In genomic region chr10:112907893-112908292, GRCh38 we compare ENCODE assay signal across 33 cellular contexts. TPM values are rescaled to one million over a fixed set of nuclear protein-coding genes. Genes with fewer than 3 reads are reported as not detected.
DNase-seq lines count a peak whose midpoint lies in the region; ATAC-seq, FAIRE-seq and TF ChIP-seq lines count a peak whose summit lies in the region.
"Had no signal": no experiment of that assay in that cellular context is flagged by ENCODE, and none has a peak within 500 bp of the region (broad histone marks: within the 10 kb centered on the region; RNA-seq: fewer than 3 reads in every experiment).

No MANE protein-coding gene starts in this region.

- peak; percentile 13 for DNase-seq in AG10803 (ENCODE audit: low read depth)
- peak; percentile 39 for DNase-seq in HCT116 (ENCODE audit: low read depth, low spot score)
- DNase-seq in K562 (ENCODE audit: extremely low read depth in 1 of 4, low spot score in 3 of 4): peak in 1 of 4 experiments; percentile 16
- DNase-seq in kidney tubule cell (ENCODE audit: low spot score): peak; percentile 77
- DNase-seq in heart left ventricle: no peak
- DNase-seq in NCI-H1092 (lab: John Stamatoyannopoulos, UW): no peak
- no peak for DNase-seq in activated T-cell treated with anti-CD3 and anti-CD28 coated beads, Interleukin-2, amount 50 U/mL, for 24 hours
- DNase-seq: activated CD4-positive, CD25-positive, alpha-beta regulatory T cell treated with anti-CD3 and anti-CD28 coated beads, Interleukin-2, amount 50 U/mL, for 72 hours; activated CD8-positive, alpha-beta T cell treated with anti-CD3 and anti-CD28 coated beads for 36 hours; anterior cingulate cortex; C1 segment of cervical spinal cord; Caco-2; DMS79 treated with DMSO at 0.1 percent for 48 hours; effector memory CD4-positive, alpha-beta T cell; hippocampal formation; NCI-H1417; NCI-H2029 treated with DMSO at 0.1 percent for 48 hours; NCI-H2227 treated with DMSO at 0.1 percent for 48 hours; NCI-H526 treated with DMSO at 0.1 percent for 48 hours; pancreas; retina; SJCRH30; stimulated activated CD4-positive, alpha-beta T cell treated with anti-CD3 and anti-CD28 coated beads, Interleukin-1b, Interleukin-23, amount 100 ng/mL, for 48 hours; stimulated activated CD8-positive, alpha-beta memory T cell treated with anti-CD3 and anti-CD28 coated beads, Interleukin-4, amount 100 ng/mL, for 48 hours; T-helper 1 cell had no signal

- no peak overlapping the region for H3K4me2 ChIP-seq in HCT116 (ENCODE audit: low read length)
- no peak overlapping the region for H3K4me2 ChIP-seq in K562 (ENCODE audit: insufficient read depth, low read length)
- H3K4me2 ChIP-seq: smooth muscle cell had no signal

- no peak overlapping the region for H3K27ac ChIP-seq in HCT116 (ENCODE audit: low read depth, low read length)
- no peak overlapping the region for H3K27ac ChIP-seq in K562 (ENCODE audit: extremely low read depth, low read depth, low read length)
- no peak overlapping the region for H3K27ac ChIP-seq in heart left ventricle
- H3K27ac ChIP-seq: cardiac muscle cell, coronary artery, pancreas, SJCRH30, tibial nerve had no signal

- no peak overlapping the region for H3K9ac ChIP-seq in HCT116 (ENCODE audit: low read length)
- H3K9ac ChIP-seq in K562 (ENCODE audit: insufficient read depth in 1 of 2, low read depth in 2 of 2, low read length in 2 of 2): no peak overlapping the region

- H3K27ac Mint-ChIP-seq in activated T-cell treated with anti-CD3 and anti-CD28 coated beads, Interleukin-2, amount 50 U/mL, for 24 hours: no peak overlapping the region
- H3K27ac Mint-ChIP-seq: activated CD8-positive, alpha-beta T cell treated with anti-CD3 and anti-CD28 coated beads for 36 hours; activated naive CD4-positive, alpha-beta T cell treated with anti-CD3 and anti-CD28 coated beads, Interleukin-2, amount 50 U/mL, for 72 hours had no signal

- ATAC-seq in HCT116 (peak; percentile 41), K562 (peak; percentile 26), heart left ventricle (no peak)
- ATAC-seq: activated CD8-positive, alpha-beta T cell treated with anti-CD3 and anti-CD28 coated beads for 36 hours; activated naive CD4-positive, alpha-beta T cell treated with anti-CD3 and anti-CD28 coated beads, Interleukin-2, amount 50 U/mL, for 72 hours; GM12878; mucosa of descending colon; pancreas had no signal

- no peaks in the 10 kb centered on the region for H3K27me3 Mint-ChIP-seq in activated T-cell treated with anti-CD3 and anti-CD28 coated beads, Interleukin-2, amount 50 U/mL, for 24 hours
- H3K27me3 Mint-ChIP-seq: activated CD8-positive, alpha-beta T cell treated with anti-CD3 and anti-CD28 coated beads for 36 hours had no signal

- peaks cover 2% of the 10 kb centered on the region for H3K4me1 Mint-ChIP-seq in activated T-cell treated with anti-CD3 and anti-CD28 coated beads, Interleukin-2, amount 50 U/mL, for 24 hours (ENCODE audit: low read depth)

- 10% methylated on average over 6 of the region's 6 CpGs for WGBS in K562 (ENCODE audit: insufficient coverage, low coverage, missing lambda C conversion rate)
- WGBS in heart left ventricle, 4 donors: 73 to 84% (median 76%) methylated on average over 6 of the region's 6 CpGs

- no peak for FAIRE-seq in K562 (lab: Jason Lieb, UNC)
- FAIRE-seq: frontal cortex, GM12878, pancreas had no signal

- H3K9me3 Mint-ChIP-seq in activated T-cell treated with anti-CD3 and anti-CD28 coated beads, Interleukin-2, amount 50 U/mL, for 24 hours: peaks cover 2% of the 10 kb centered on the region

- H3K9me1 ChIP-seq in K562 (ENCODE audit: control insufficient read depth, insufficient read depth, low read length): no peaks in the 10 kb centered on the region

- no peaks in the 10 kb centered on the region for H3K36me3 Mint-ChIP-seq in activated T-cell treated with anti-CD3 and anti-CD28 coated beads, Interleukin-2, amount 50 U/mL, for 24 hours (ENCODE audit: low read depth)
- H3K36me3 Mint-ChIP-seq: activated naive CD4-positive, alpha-beta T cell treated with anti-CD3 and anti-CD28 coated beads, Interleukin-2, amount 50 U/mL, for 72 hours had no signal

- in situ Hi-C loops in K562 (cut with MboI): no loop called here

- CTCF ChIA-PET in HCT116 (lab: Charles Lee) (no interaction called here), K562 (lab: Yijun Ruan, JAX; ENCODE audit: low intra/inter-chr PET ratio) (no interaction called here)

- H3K79me2 ChIP-seq in HCT116 (ENCODE audit: insufficient read depth, low read length): no peaks in the 10 kb centered on the region
- no peaks in the 10 kb centered on the region for H3K79me2 ChIP-seq in K562 (ENCODE audit: control insufficient read depth, insufficient read depth, low read length)

- no peak overlapping the region for H3K4me3 ChIP-seq in AG10803 (ENCODE audit: low read length)
- no peak overlapping the region for H3K4me3 ChIP-seq in HCT116 (replicated peaks in 1 of 2; ENCODE audit: low read depth in 1 of 2, low read length in 2 of 2)
- no peak overlapping the region for H3K4me3 ChIP-seq in K562
- H3K4me3 ChIP-seq in heart left ventricle: no peak overlapping the region
- H3K4me3 ChIP-seq: cardiac muscle cell, coronary artery, GM12878, mucosa of descending colon, pancreas, SJCRH30, smooth muscle cell, tibial nerve had no signal

- intact Hi-C loops in HCT116 (cut with micrococcal nuclease) (no loop called here), K562 (cut with micrococcal nuclease) (no loop called here), heart left ventricle (cut with DNase I) (no loop called here)

- RAD21 ChIA-PET in HCT116 (lab: Charles Lee; ENCODE audit: low non-redundant PET in 1 of 2, low total read pairs in 2 of 2, uncharacterized antibody in 2 of 2, unreplicated experiment in 2 of 2): no interaction called here

- POLR2A ChIA-PET in HCT116 (lab: Charles Lee) (interaction anchor here (0.6 to 0.7 kb wide), 2 partner anchors 33 to 74 kb away, joined by 3 read pairs; no protein-coding TSS in a partner anchor), K562 (lab: Yijun Ruan, JAX) (no interaction called here)

- no peaks in the 10 kb centered on the region for H3K36me3 ChIP-seq in HCT116 (ENCODE audit: control insufficient read depth in 1 of 2, insufficient read depth in 2 of 2, low read length in 2 of 2)
- H3K36me3 ChIP-seq in K562 (ENCODE audit: control insufficient read depth, insufficient read depth, low read length): no peaks in the 10 kb centered on the region
- no peaks in the 10 kb centered on the region for H3K36me3 ChIP-seq in heart left ventricle
- H3K36me3 ChIP-seq: cardiac muscle cell, pancreas, SJCRH30, tibial nerve had no signal

- no peaks in the 10 kb centered on the region for H3K9me2 ChIP-seq in HCT116 (ENCODE audit: insufficient read depth)

- TF ChIP-seq RAD21 in HCT116 (IDR thresholded peaks at IDR 0.05; ENCODE audit: low read depth): no peak
- TF ChIP-seq RAD21 in K562 (CRISPR knock-in tag; conservative IDR thresholded peaks at IDR 0.05 in 1 of 2, IDR thresholded peaks at IDR 0.05 in 1 of 2): no peak

- no peak for TF ChIP-seq EP300 in K562 (IDR thresholded peaks at IDR 0.05; ENCODE audit: low read length)

- H4K20me1 ChIP-seq in HCT116 (ENCODE audit: insufficient read depth): no peaks in the 10 kb centered on the region
- no peaks in the 10 kb centered on the region for H4K20me1 ChIP-seq in K562 (replicated peaks; ENCODE audit: control insufficient read depth, insufficient read depth, low read length)

- H3K4me3 Mint-ChIP-seq in activated T-cell treated with anti-CD3 and anti-CD28 coated beads, Interleukin-2, amount 50 U/mL, for 24 hours: no peak overlapping the region
- H3K4me3 Mint-ChIP-seq: activated CD8-positive, alpha-beta T cell treated with anti-CD3 and anti-CD28 coated beads for 36 hours had no signal

- TF ChIP-seq CTCF in AG10803 (conservative IDR thresholded peaks at IDR 0.05; ENCODE audit: low read length): no peak
- no peak for TF ChIP-seq CTCF in HCT116 (IDR thresholded peaks at IDR 0.05 in 2 of 3, conservative IDR thresholded peaks at IDR 0.05 in 1 of 3; ENCODE audit: borderline replicate concordance in 1 of 3, insufficient read depth in 1 of 3, low read depth in 2 of 3, low read length in 2 of 3)
- no peak for TF ChIP-seq CTCF in K562 (IDR thresholded peaks at IDR 0.05 in 2 of 3, conservative IDR thresholded peaks at IDR 0.05 in 1 of 3; ENCODE audit: insufficient read depth in 2 of 3, low read depth in 1 of 3, low read length in 3 of 3)
- TF ChIP-seq CTCF in heart left ventricle (IDR thresholded peaks at IDR 0.05): no peak

- H3K27me3 ChIP-seq in HCT116 (ENCODE audit: insufficient read depth, low read length) (no peaks in the 10 kb centered on the region), K562 (ENCODE audit: control insufficient read depth in 2 of 2, insufficient read depth in 2 of 2, low read length in 2 of 2) (no peaks in the 10 kb centered on the region; a peak in 1 of 5 replicates), heart left ventricle (no peaks in the 10 kb centered on the region)
- H3K27me3 ChIP-seq: cardiac muscle cell, pancreas, SJCRH30, tibial nerve had no signal

- H3K9me3 ChIP-seq in HCT116 (ENCODE audit: control insufficient read depth in 1 of 2, insufficient read depth in 1 of 2, low read depth in 1 of 2, low read length in 2 of 2) (no peaks in the 10 kb centered on the region), K562 (replicated peaks; ENCODE audit: control insufficient read depth, insufficient read depth, low read depth, low read length) (no peaks in the 10 kb centered on the region), heart left ventricle (no peaks in the 10 kb centered on the region)
- H3K9me3 ChIP-seq: Caco-2, mucosa of descending colon, pancreas, SJCRH30, tibial nerve had no signal

- BruUV-seq in HCT116 (replicated peaks; lab: Mats Ljungman, UMichigan) (no TSS peak), K562 (replicated peaks; lab: Mats Ljungman, UMichigan) (no TSS peak)

- no peak overlapping the region for H2AFZ ChIP-seq in HCT116 (ENCODE audit: low read depth, low read length, poor library complexity, severe bottlenecking)
- H2AFZ ChIP-seq in K562 (ENCODE audit: low read depth, low read length): no peak overlapping the region

- TF ChIP-seq POLR2A in HCT116 (IDR thresholded peaks at IDR 0.05; ENCODE audit: borderline replicate concordance, extremely low read depth, insufficient read depth, insufficient read length): no peak
- TF ChIP-seq POLR2A in K562 (conservative IDR thresholded peaks at IDR 0.05): no peak
- no peak for TF ChIP-seq POLR2A in heart left ventricle (IDR thresholded peaks at IDR 0.05)

- H3K4me1 ChIP-seq in HCT116 (ENCODE audit: control insufficient read depth in 1 of 2, insufficient read depth in 2 of 2, low read length in 2 of 2): peaks cover 9 to 49% of the 10 kb centered on the region in 2 experiments
- H3K4me1 ChIP-seq in K562 (replicated peaks in 1 of 2; ENCODE audit: control insufficient read depth in 2 of 2, insufficient read depth in 2 of 2, low read length in 2 of 2): peaks cover 0 to 6% of the 10 kb centered on the region in 2 experiments; a peak in 2 of 5 replicates
- H3K4me1 ChIP-seq in heart left ventricle: no peaks in the 10 kb centered on the region
- H3K4me1 ChIP-seq: pancreas, SJCRH30, tibial nerve had no signal

RNA-seq across cellular contexts. Expression of gene TCF7L2, which starts 42.2 kb away (rescaled TPM):
- total RNA-seq in HCT116 (2021; ENCODE audit: unreplicated experiment): 164 TPM
- 120 and 126 TPM in 2 replicates for polyA plus RNA-seq in HCT116 (2012)
- total RNA-seq in K562 (2011; cell fraction: chromatin; rRNA removed; ENCODE audit: low replicate concordance): 1.9 and 4.4 TPM in 2 replicates
- total RNA-seq in K562 (2011; cell fraction: nucleolus; rRNA removed): 2.4 and 3.0 TPM in 2 replicates
- total RNA-seq in K562 (2011; cell fraction: nucleoplasm; rRNA removed): 1.9 and 2.7 TPM in 2 replicates
- 0.32 and 0.41 TPM in 2 replicates for total RNA-seq in K562 (2014; rRNA removed)
- total RNA-seq in K562 (2014; rRNA removed; fragmentation: Illumina TruSeq; extraction: Trizol): 0.48 and 0.80 TPM in 2 replicates
- total RNA-seq in K562 (2015; rRNA removed; fragmentation: Illumina TruSeq; extraction: Trizol): 0.68 and 1.2 TPM in 2 replicates
- 2.0 and 2.8 TPM in 2 replicates for total RNA-seq in K562 (2021)
- polyA plus RNA-seq in K562 (2011; rRNA removed): 0.42 and 0.53 TPM in 2 replicates
- polyA plus RNA-seq in K562 (2011; cell fraction: cytosol; rRNA removed): 0.15 and 0.35 TPM in 2 replicates
- 1.6 and 2.2 TPM in 2 replicates for polyA plus RNA-seq in K562 (2011; cell fraction: nucleus; rRNA removed)
- 1.4 and 2.2 TPM in 2 replicates for polyA plus RNA-seq in K562 (2012)
- 2.1 and 2.4 TPM in 2 replicates for polyA plus RNA-seq in K562 (2014; fragmentation: Illumina TruSeq; extraction: Trizol)
- polyA plus RNA-seq in K562 (2014; fragmentation: Nextera tagmentation; extraction: Ambion mirVana): under 1 TPM; 0.52 to 0.92 TPM
- polyA plus RNA-seq in K562 (2014; rRNA removed): 0.39 and 1.4 TPM in 2 replicates
- polyA minus RNA-seq in K562 (2011; rRNA and poly(A)+ RNA removed): 0.25 and 0.69 TPM in 2 replicates
- 0.91 and 1.5 TPM in 2 replicates for polyA minus RNA-seq in K562 (2011; cell fraction: cytosol; rRNA and poly(A)+ RNA removed)
- 1.6 and 2.4 TPM in 2 replicates for polyA minus RNA-seq in K562 (2011; cell fraction: nucleus; rRNA and poly(A)+ RNA removed)
- 10 to 100 TPM in 5 of 9 donors, 1 to 10 TPM in 4; 5.9 to 17.5 (median 11.1) TPM for total RNA-seq in heart left ventricle
- 1 to 10 TPM; 4.3 to 5.4 TPM for polyA plus RNA-seq in heart left ventricle

Comparison
In these comparisons a context has a peak if more than half of its experiments do, and no peak if none do; other contexts are left out.
1. DNase-seq: peak in AG10803 (single experiment), HCT116 (single experiment) and kidney tubule cell (single experiment); none in heart left ventricle (0 of 5), NCI-H1092 (single experiment) and activated T-cell treated with anti-CD3 and anti-CD28 coated beads, Interleukin-2, amount 50 U/mL, for 24 hours (single experiment).
2. ATAC-seq: peak in HCT116 (single experiment) and K562 (single experiment); none in heart left ventricle (0 of 4).